In the genomic region with DNA sequence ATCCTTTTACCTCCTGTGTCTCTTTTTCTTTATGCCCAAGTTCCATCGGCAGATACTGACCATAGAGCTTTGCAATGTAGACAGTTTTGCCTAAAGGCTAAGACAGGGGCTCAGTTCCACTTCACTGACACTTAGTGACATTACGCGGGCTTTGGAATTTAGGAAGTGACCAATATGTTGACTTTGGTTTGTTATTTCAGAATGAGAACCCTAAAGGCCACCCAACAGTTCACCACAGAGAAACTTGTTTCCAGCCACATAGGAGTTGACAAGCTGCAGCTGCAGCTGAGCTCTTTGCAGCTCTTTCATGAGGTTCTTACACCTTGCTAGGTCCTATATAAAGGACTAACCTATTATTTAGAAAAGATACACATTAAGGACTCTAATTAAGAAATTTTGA, we compare ENCODE assay signal across 27 cellular contexts. TPM values are rescaled to one million over a fixed set of nuclear protein-coding genes. Genes with fewer than 3 reads are reported as not detected.
A peak's percentile ranks its signal among the peaks of the same experiment; 100 is the strongest.
DNase-seq lines count a peak whose midpoint lies in the region; ATAC-seq, FAIRE-seq and TF ChIP-seq lines count a peak whose summit lies in the region.
"Had no signal": no experiment of that assay in that cellular context is flagged by ENCODE, and none has a peak within 500 bp of the region (broad histone marks: within the 10 kb centered on the region; RNA-seq: fewer than 3 reads in every experiment).

No MANE protein-coding gene starts in this region.

- no peaks in the 10 kb centered on the region for H3K9me2 ChIP-seq in OCI-LY7 (ENCODE audit: insufficient read depth, low read length)

- intact Hi-C loops in OCI-LY7 (cut with micrococcal nuclease; ENCODE audit: unreplicated experiment) (no loop called here), natural killer cell (cut with micrococcal nuclease) (loop anchor here (5.0 kb wide), 1 partner anchor 33 kb away; no protein-coding TSS in a partner anchor), dorsolateral prefrontal cortex (cut with DNase I) (no loop called here)

- H3K27me3 ChIP-seq in dorsolateral prefrontal cortex, result no peaks in the 10 kb centered on the region
- H3K27me3 ChIP-seq: BLaER1, pancreas, SJCRH30 had no signal

- H4K20me1 ChIP-seq in OCI-LY7 (ENCODE audit: insufficient read depth, low read length), result no peaks in the 10 kb centered on the region
- H4K20me1 ChIP-seq: BLaER1 had no signal

- DNase-seq in GM10248 (ENCODE audit: extremely low spot score) (peak; percentile 22), OCI-LY7 (ENCODE audit: low spot score) (peak; percentile 14), natural killer cell (no peak), HTR-8/SVneo (ENCODE audit: insufficient read length, low spot score) (no peak), dorsolateral prefrontal cortex (no peak), NCI-H774 (lab: John Stamatoyannopoulos, UW) (no peak)
- DNase-seq: activated B cell treated with CpG ODN at 0.5 μM for 24 hours; activated CD8-positive, alpha-beta memory T cell treated with anti-CD3 and anti-CD28 coated beads, Interleukin-2, amount 50 U/mL, for 48 hours; activated effector memory CD4-positive, alpha-beta T cell treated with Interleukin-2 at 50 U/mL for 16 hours; Caco-2; central memory CD4-positive, alpha-beta T cell; dermis blood vessel endothelial cell; DMS79 treated with DMSO at 0.1 percent for 48 hours; H7; KG1; MM.1S; NCI-H1436 treated with DMSO at 0.1 percent for 48 hours; pancreas; retina; SJCRH30; trophoblast cell had no signal

- CTCF ChIA-PET in GM10248 (lab: Yijun Ruan, JAX) (no interaction called here), OCI-LY7 (lab: Charles Lee; ENCODE audit: unreplicated experiment) (no interaction called here)

- peak overlapping the region; percentile 90 for H3K4me3 Mint-ChIP-seq in natural killer cell
- H3K4me3 Mint-ChIP-seq: activated B cell treated with CpG ODN at 0.5 μM for 24 hours had no signal

- ATAC-seq in GM18498 (IDR thresholded peaks at IDR 0.05; ENCODE audit: unreplicated experiment) (peak; percentile 52), natural killer cell (peak; percentile 27 to 59 (median 50))
- ATAC-seq: pancreas had no signal

- no peaks in the 10 kb centered on the region; the same call in 1 of the 2 replicates for H3K36me3 ChIP-seq in OCI-LY7 (ENCODE audit: insufficient read depth, low read length)
- H3K36me3 ChIP-seq: BLaER1, pancreas, SJCRH30 had no signal

- BruUV-seq in OCI-LY7 (replicated peaks; lab: Mats Ljungman, UMichigan), result no TSS peak

- H3K27ac ChIP-seq in OCI-LY7 (ENCODE audit: low read depth, low read length, poor library complexity, severe bottlenecking), result no peak overlapping the region
- H3K27ac ChIP-seq in dorsolateral prefrontal cortex, result no peak overlapping the region
- H3K27ac ChIP-seq: BLaER1, pancreas, SJCRH30, skin epidermis had no signal

- peak overlapping the region; percentile 51; the same call in 1 of the 2 replicates for H2AFZ ChIP-seq in OCI-LY7 (ENCODE audit: low read length)

- POLR2A ChIA-PET in GM10248 (lab: Yijun Ruan, JAX) (no interaction called here), OCI-LY7 (lab: Charles Lee) (interaction anchor here (0.8 to 1.1 kb wide), 2 partner anchors 19 to 88 kb away, joined by 3 read pairs; a partner anchor contains a TSS)

- no peaks in the 10 kb centered on the region for H3K79me2 ChIP-seq in OCI-LY7 (ENCODE audit: insufficient read depth, low read depth, low read length)

- H3K36me3 Mint-ChIP-seq in natural killer cell, result no peaks in the 10 kb centered on the region

- H3K27ac Mint-ChIP-seq in natural killer cell, result peak overlapping the region; percentile 88 to 90
- H3K27ac Mint-ChIP-seq: activated B cell treated with CpG ODN at 0.5 μM for 24 hours had no signal

- TF ChIP-seq CTCF in GM10248 (IDR thresholded peaks at IDR 0.05; ENCODE audit: control extremely low read depth, extremely low read depth, low read depth, missing control alignments), result no peak
- TF ChIP-seq CTCF in OCI-LY7 (conservative IDR thresholded peaks at IDR 0.05; ENCODE audit: low read length), result no peak
- no peak for TF ChIP-seq CTCF in natural killer cell (IDR thresholded peaks at IDR 0.05)
- no peak for TF ChIP-seq CTCF in dorsolateral prefrontal cortex (IDR thresholded peaks at IDR 0.05 in 54 of 56, conservative IDR thresholded peaks at IDR 0.05 in 2 of 56; ENCODE audit: low read depth in 1 of 56, partially characterized antibody in 56 of 56)

- peaks cover 9% of the 10 kb centered on the region; the same call in 1 of the 2 replicates for H3K9me3 ChIP-seq in OCI-LY7 (ENCODE audit: low read length)
- H3K9me3 ChIP-seq: BLaER1, Caco-2, pancreas, SJCRH30 had no signal

- no peak overlapping the region for H3K4me2 ChIP-seq in OCI-LY7 (ENCODE audit: low read length)
- H3K4me2 ChIP-seq: BLaER1 had no signal

- no peaks in the 10 kb centered on the region for H3K9me3 Mint-ChIP-seq in natural killer cell
- H3K9me3 Mint-ChIP-seq: activated B cell treated with CpG ODN at 0.5 μM for 24 hours had no signal

- FAIRE-seq in HTR-8/SVneo (lab: Jason Lieb, UNC), result no peak
- FAIRE-seq: GM19239, pancreas had no signal

- no peaks in the 10 kb centered on the region for H3K27me3 Mint-ChIP-seq in natural killer cell (ENCODE audit: low read depth in 2 of 2)

- H3K4me1 Mint-ChIP-seq in natural killer cell, result peaks cover 61 to 66% of the 10 kb centered on the region in 2 donors
- H3K4me1 Mint-ChIP-seq: activated B cell treated with CpG ODN at 0.5 μM for 24 hours had no signal

- H3K4me3 ChIP-seq in OCI-LY7 (ENCODE audit: low read depth, low read length, poor library complexity, severe bottlenecking) (no peak overlapping the region), dorsolateral prefrontal cortex (no peak overlapping the region)
- H3K4me3 ChIP-seq: BLaER1, lung, pancreas, SJCRH30, skin epidermis had no signal

- peaks cover 25% of the 10 kb centered on the region for H3K4me1 ChIP-seq in OCI-LY7 (ENCODE audit: insufficient read depth, low read length, poor library complexity, severe bottlenecking)
- H3K4me1 ChIP-seq: BLaER1, Caco-2, pancreas had no signal

RNA-seq across cellular contexts. Expression of a gene that starts 18.7 kb away (rescaled TPM):
- total RNA-seq in OCI-LY7 (2014; rRNA removed; shearing (Covaris generic)), result under 0.01 and 0.03 TPM in 2 replicates
- total RNA-seq in OCI-LY7 (2022) (0.04 and 0.18 TPM in 2 replicates), natural killer cell (100 to 1,000 TPM; 568 to 782 (median 688) TPM), dorsolateral prefrontal cortex (1 to 10 TPM in 106 of 120 experiments, under 1 TPM in 14; 0.42 to 8.8 (median 1.9) TPM)
- total RNA-seq: RPMI7951 had no signal

Comparison
In these comparisons a context has a peak if more than half of its experiments do, and no peak if none do; other contexts are left out.
1. DNase-seq: peak in GM10248 (single experiment) and OCI-LY7 (single experiment); none in natural killer cell (single experiment), HTR-8/SVneo (single experiment), dorsolateral prefrontal cortex (0 of 10) and NCI-H774 (single experiment).
2. RNA of a gene that starts 18.7 kb away (total RNA-seq): 568 to 782 TPM in natural killer cell; 0.42 to 8.8 TPM in dorsolateral prefrontal cortex and under 0.01 to 0.18 TPM in OCI-LY7; every median in the first group is over 10 times any median in the second.